8 cellular contexts compared by ENCODE assay signal in genomic region chr1:153991806-153992205, GRCh38. TPM values are rescaled to one million over a fixed set of nuclear protein-coding genes. Genes with fewer than 3 reads are reported as not detected.
DNase-seq lines count a peak whose midpoint lies in the region; ATAC-seq and TF ChIP-seq lines count a peak whose summit lies in the region.

No MANE protein-coding gene starts in this region.

- no peak overlapping the region for H3K23ac ChIP-seq in trophoblast cell (ENCODE audit: low read length)

- H3K79me2 ChIP-seq in DOHH2 (ENCODE audit: control insufficient read depth, low read length) (peaks cover 26% of the 10 kb centered on the region), trophoblast cell (ENCODE audit: control insufficient read depth, insufficient read depth, low read length, poor library complexity) (peaks cover 5% of the 10 kb centered on the region)

- no peak overlapping the region for H4K91ac ChIP-seq in trophoblast cell (ENCODE audit: low read depth, low read length)

- no peak overlapping the region for H4K8ac ChIP-seq in trophoblast cell (ENCODE audit: low read depth, low read length)

- DNase-seq in Peyer's patch, result no peak
- DNase-seq in epithelial cell of prostate (ENCODE audit: low read depth, low spot score), result no peak
- DNase-seq in trophoblast cell, result no peak
- no peak for DNase-seq in kidney tubule cell (ENCODE audit: low spot score)
- DNase-seq in testis, result no peak

- no peak overlapping the region for H3K4ac ChIP-seq in trophoblast cell (ENCODE audit: low read depth, low read length)

- peak overlapping the region; percentile 76 for H3K27ac ChIP-seq in DOHH2 (ENCODE audit: low read depth, low read length)
- peak overlapping the region; percentile 82 to 99 (median 92) for H3K27ac ChIP-seq in Peyer's patch
- H3K27ac ChIP-seq in epithelial cell of prostate, result peak overlapping the region; percentile 81
- H3K27ac ChIP-seq in trophoblast cell (ENCODE audit: low read depth, low read length), result no peak overlapping the region
- peak overlapping the region in 1 of 2 donors; percentile 95 for H3K27ac ChIP-seq in testis

- H3K9ac ChIP-seq in trophoblast cell (ENCODE audit: low read length), result no peak overlapping the region

- H3K27me3 ChIP-seq in DOHH2 (ENCODE audit: control insufficient read depth, low read length) (no peaks in the 10 kb centered on the region), Peyer's patch (no peaks in the 10 kb centered on the region), trophoblast cell (ENCODE audit: insufficient read depth, low read length) (no peaks in the 10 kb centered on the region), testis (no peaks in the 10 kb centered on the region)

- H3K9me2 ChIP-seq in DOHH2 (replicated peaks; ENCODE audit: control insufficient read depth, low read length), result no peaks in the 10 kb centered on the region

- peaks cover 56% of the 10 kb centered on the region for H3F3A ChIP-seq in DOHH2 (ENCODE audit: control insufficient read depth, insufficient read depth)

- TF ChIP-seq CTCF in DOHH2 (IDR thresholded peaks at IDR 0.05; ENCODE audit: low read depth, low read length, poor library complexity, severe bottlenecking) (no peak), Peyer's patch (IDR thresholded peaks at IDR 0.05) (no peak), testis (IDR thresholded peaks at IDR 0.05) (no peak)

- no peak overlapping the region for H3K18ac ChIP-seq in trophoblast cell (ENCODE audit: low read length)

- ATAC-seq in GM21723 (IDR thresholded peaks at IDR 0.05; ENCODE audit: unreplicated experiment) (no peak), HG03460 (IDR thresholded peaks at IDR 0.05; ENCODE audit: unreplicated experiment) (no peak)

- no peak overlapping the region for H4K12ac ChIP-seq in trophoblast cell (ENCODE audit: low read depth, low read length)

- intact Hi-C loops in testis (cut with DNase I; ENCODE audit: low total_unique reads), result no loop called here

- H3K4me1 ChIP-seq in DOHH2 (ENCODE audit: control insufficient read depth, low read length) (peaks cover 37% of the 10 kb centered on the region), Peyer's patch (peaks cover 0 to 30% (median 11%) of the 10 kb centered on the region in 4 donors), trophoblast cell (ENCODE audit: control insufficient read depth in 1 of 2, insufficient read depth in 2 of 2, low read length in 2 of 2) (no peaks in the 10 kb centered on the region), testis (peaks cover 20% of the 10 kb centered on the region)

- H3K4me2 ChIP-seq in DOHH2 (ENCODE audit: low read length) (peak overlapping the region; percentile 90), trophoblast cell (ENCODE audit: low read length) (peak overlapping the region; percentile 38)

- no peak overlapping the region for H2BK12ac ChIP-seq in trophoblast cell (ENCODE audit: low read length)

- no peak overlapping the region for H2AFZ ChIP-seq in trophoblast cell (ENCODE audit: insufficient read depth, low read length, poor library complexity)

- H4K20me1 ChIP-seq in DOHH2 (ENCODE audit: control insufficient read depth, insufficient read depth, low read depth, low read length), result 0 out of 2 replicates have a peak, but pooled peaks cover 4% of the 10 kb centered on the region

- H3K14ac ChIP-seq in trophoblast cell (ENCODE audit: low read length), result no peak overlapping the region

- TF ChIP-seq POLR2A in Peyer's patch (IDR thresholded peaks at IDR 0.05) (no peak), testis (IDR thresholded peaks at IDR 0.05) (no peak)

- H3K36me3 ChIP-seq in DOHH2 (ENCODE audit: control insufficient read depth, low read length) (peaks cover 50% of the 10 kb centered on the region), Peyer's patch (peaks cover 0 to 37% (median 3%) of the 10 kb centered on the region in 3 donors), trophoblast cell (ENCODE audit: control insufficient read depth in 1 of 2, insufficient read depth in 2 of 2, low read length in 2 of 2) (peaks cover 15 to 19% of the 10 kb centered on the region in 2 experiments), testis (ENCODE audit: low read depth, missing control alignments) (no peaks in the 10 kb centered on the region)

- no CpG with 5 or more reads among the region's 2 CpGs for WGBS in trophoblast cell (ENCODE audit: extremely low coverage, insufficient coverage, insufficient read length)
- WGBS in testis, 2 donors, result 60 to 65% methylated on average over 2 of the region's 2 CpGs

- H3K4me3 ChIP-seq in DOHH2 (ENCODE audit: low read length) (peak overlapping the region; percentile 91), Peyer's patch (peak overlapping the region; percentile 59 to 99 (median 90)), trophoblast cell (ENCODE audit: low read depth, low read length) (no peak overlapping the region), testis (peak overlapping the region in 1 of 2 donors; percentile 95)

- H2BK5ac ChIP-seq in trophoblast cell (ENCODE audit: low read depth, low read length, poor library complexity), result no peak overlapping the region

- no peak overlapping the region for H2AK5ac ChIP-seq in trophoblast cell (ENCODE audit: low read length)

- H3K9me3 ChIP-seq in DOHH2 (ENCODE audit: control insufficient read depth, insufficient read depth, low read length) (no peaks in the 10 kb centered on the region), Peyer's patch (no peaks in the 10 kb centered on the region), trophoblast cell (ENCODE audit: insufficient read depth, low read depth, low read length) (no peaks in the 10 kb centered on the region), testis (no peaks in the 10 kb centered on the region)

- peaks cover 3% of the 10 kb centered on the region for H3K79me1 ChIP-seq in trophoblast cell (ENCODE audit: low read length)

- no peak overlapping the region for H2BK120ac ChIP-seq in trophoblast cell (ENCODE audit: insufficient read depth, low read length, poor library complexity)

RNA-seq across cellular contexts. Expression of gene RPS27, which starts 1.2 kb away (rescaled TPM):
- 1,000 to 10,000 TPM in 1 of 4 donors, 100 to 1,000 TPM in 3; 660 to 1,996 (median 833) TPM for total RNA-seq in Peyer's patch
- 10,907 and 11,059 TPM in 2 replicates for polyA plus RNA-seq in trophoblast cell (2013)
- 1,000 to 10,000 TPM in 1 of 2 donors, 100 to 1,000 TPM in 1; 779 to 1,544 TPM for total RNA-seq in testis
- 3,589 TPM for polyA plus RNA-seq in testis (ENCODE audit: insufficient read depth, low read depth, low replicate concordance)

RNA-seq across cellular contexts. Expression of gene RAB13, which starts 5.7 kb away (rescaled TPM):
- total RNA-seq in Peyer's patch (10 to 100 TPM; 15.1 to 51.2 (median 15.8) TPM), testis (10 to 100 TPM; 37.6 to 45.2 TPM)
- polyA plus RNA-seq in trophoblast cell (2013), result 141 and 148 TPM in 2 replicates
- 82.8 TPM for polyA plus RNA-seq in testis (ENCODE audit: insufficient read depth, low read depth, low replicate concordance)

RNA-seq across cellular contexts. Expression of gene JTB, which starts 14.3 kb away (rescaled TPM):
- total RNA-seq in Peyer's patch (100 to 1,000 TPM; 172 to 321 (median 193) TPM), testis (100 to 1,000 TPM; 159 to 212 TPM)
- 88.7 and 92.8 TPM in 2 replicates for polyA plus RNA-seq in trophoblast cell (2013)
- 78.6 TPM for polyA plus RNA-seq in testis (ENCODE audit: insufficient read depth, low read depth, low replicate concordance)

RNA-seq across cellular contexts. Expression of gene CREB3L4, which starts 24.1 kb away (rescaled TPM):
- total RNA-seq in Peyer's patch (10 to 100 TPM; 14.5 to 21.6 (median 16.6) TPM), testis (10 to 100 TPM; 22.2 to 24.6 TPM)
- 7.7 and 8.0 TPM in 2 replicates for polyA plus RNA-seq in trophoblast cell (2013)
- polyA plus RNA-seq in testis (ENCODE audit: insufficient read depth, low read depth, low replicate concordance), result 15.6 TPM

RNA-seq across cellular contexts. Expression of gene SLC39A1, which starts 28.5 kb away (rescaled TPM):
- total RNA-seq in Peyer's patch, result 10 to 100 TPM; 20.6 to 73.0 (median 60.1) TPM
- 118 and 119 TPM in 2 replicates for polyA plus RNA-seq in trophoblast cell (2013)
- total RNA-seq in testis, result 10 to 100 TPM; 46.5 to 62.5 TPM
- 54.5 TPM for polyA plus RNA-seq in testis (ENCODE audit: insufficient read depth, low read depth, low replicate concordance)
